ENCODE assay signal across 22 cellular contexts in the genomic region with DNA sequence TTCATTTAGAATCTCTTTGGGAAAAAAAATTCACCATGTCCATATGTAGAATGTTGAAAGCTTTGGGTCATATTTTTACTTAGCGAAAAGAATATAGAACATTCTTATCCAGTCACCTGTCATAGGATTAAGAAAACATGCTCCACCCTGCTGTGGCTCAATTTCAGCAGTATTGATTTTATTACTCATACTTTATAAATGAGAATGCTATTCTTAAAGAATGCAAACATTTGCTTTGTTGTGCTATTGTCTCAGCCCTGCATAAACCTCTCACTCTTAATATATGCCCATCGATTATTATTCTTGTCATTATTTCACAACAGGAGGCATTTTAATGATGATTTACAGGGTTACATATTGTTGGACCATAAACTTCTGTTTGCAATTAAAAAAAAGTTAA. TPM values are rescaled to one million over a fixed set of nuclear protein-coding genes. Genes with fewer than 3 reads are reported as not detected.
DNase-seq lines count a peak whose midpoint lies in the region; ATAC-seq and TF ChIP-seq lines count a peak whose summit lies in the region.
"Had no signal": no experiment of that assay in that cellular context is flagged by ENCODE, and none has a peak within 500 bp of the region (broad histone marks: within the 10 kb centered on the region; RNA-seq: fewer than 3 reads in every experiment).

No MANE protein-coding gene starts in this region.

- no peaks in the 10 kb centered on the region for H3K9me3 Mint-ChIP-seq in activated CD4-positive, alpha-beta T cell treated with anti-CD3 and anti-CD28 coated beads for 36 hours (ENCODE audit: low read depth)
- H3K9me3 Mint-ChIP-seq: CD4-positive, alpha-beta T cell; GM23338 had no signal

- DNase-seq in NCI-H748 (lab: John Stamatoyannopoulos, UW; ENCODE audit: unreplicated experiment) (peak; percentile 47), NCI-H748 treated with DMSO at 0.1 percent for 48 hours (lab: John Stamatoyannopoulos, UW) (no peak), RWPE2 (ENCODE audit: low spot score) (no peak), left colon (no peak), neuronal stem cell (ENCODE audit: low spot score) (no peak)
- no peak for DNase-seq in activated CD4-positive, alpha-beta T cell treated with anti-CD3 and anti-CD28 coated beads for 36 hours
- no peak for DNase-seq in activated naive CD4-positive, alpha-beta T cell treated with anti-CD3 and anti-CD28 coated beads, Interleukin-2, amount 50 U/mL, for 16 hours
- DNase-seq: 8988T; BE2C; CD4-positive, alpha-beta T cell; GF-D8; HCEC 1CT; KBM-7; MV-4-11; NCI-H1930; NCI-H226; NCI-H524; Right ventricle myocardium superior had no signal

- POLR2A ChIA-PET in activated CD4-positive, alpha-beta T cell treated with anti-CD3 and anti-CD28 coated beads for 36 hours (lab: Charles Lee) = no interaction called here

- H3K27me3 ChIP-seq in RWPE2 (ENCODE audit: insufficient read depth, poor library complexity, severe bottlenecking) (no peaks in the 10 kb centered on the region), neuronal stem cell (ENCODE audit: control insufficient read depth in 3 of 3, insufficient read depth in 3 of 3, low read depth in 1 of 3, low read length in 3 of 3) (peaks cover 0 to 12% (median 0%) of the 10 kb centered on the region in 3 experiments)
- H3K27me3 ChIP-seq: Peyer's patch had no signal

- no peak overlapping the region for H3K27ac Mint-ChIP-seq in activated CD4-positive, alpha-beta T cell treated with anti-CD3 and anti-CD28 coated beads for 36 hours
- H3K27ac Mint-ChIP-seq: CD4-positive, alpha-beta T cell; GM23338 had no signal

- no peak overlapping the region for H2BK15ac ChIP-seq in neuronal stem cell (ENCODE audit: low read length)

- ATAC-seq in RWPE2 (ENCODE audit: low read depth) = peak; percentile 64
- ATAC-seq in left colon = peak; percentile 43
- no peak for ATAC-seq in GM19467 (IDR thresholded peaks at IDR 0.05; ENCODE audit: unreplicated experiment)
- no peak for ATAC-seq in activated CD4-positive, alpha-beta T cell treated with anti-CD3 and anti-CD28 coated beads for 36 hours

- H3K4me3 ChIP-seq in RWPE2 (ENCODE audit: severe bottlenecking) = no peak overlapping the region
- no peak overlapping the region for H3K4me3 ChIP-seq in neuronal stem cell (ENCODE audit: low read length in 2 of 2)
- H3K4me3 ChIP-seq: GM23338, Peyer's patch had no signal

- no peak overlapping the region for H3K4me3 Mint-ChIP-seq in activated CD4-positive, alpha-beta T cell treated with anti-CD3 and anti-CD28 coated beads for 36 hours
- H3K4me3 Mint-ChIP-seq: CD4-positive, alpha-beta T cell; GM23338 had no signal

- H2BK5ac ChIP-seq in neuronal stem cell (ENCODE audit: low read length) = no peak overlapping the region

- no peak overlapping the region for H3K9ac ChIP-seq in neuronal stem cell (ENCODE audit: low read depth, low read length, poor library complexity)

- H4K91ac ChIP-seq in neuronal stem cell (ENCODE audit: low read depth, low read length, poor library complexity) = no peak overlapping the region

- H3K23ac ChIP-seq in neuronal stem cell (ENCODE audit: low read depth, low read length, poor library complexity) = no peak overlapping the region

- peaks cover 8% of the 10 kb centered on the region for H3K27me3 Mint-ChIP-seq in activated CD4-positive, alpha-beta T cell treated with anti-CD3 and anti-CD28 coated beads for 36 hours

- no peak overlapping the region for H4K8ac ChIP-seq in neuronal stem cell (ENCODE audit: low read depth, low read length)

- H3K9me3 ChIP-seq in RWPE2 (ENCODE audit: severe bottlenecking) (no peaks in the 10 kb centered on the region), neuronal stem cell (replicated peaks in 1 of 2; ENCODE audit: control insufficient read depth in 2 of 2, insufficient read depth in 1 of 2, low read depth in 1 of 2, low read length in 2 of 2) (peaks cover 0 to 4% of the 10 kb centered on the region in 2 donors)
- H3K9me3 ChIP-seq: BE2C, Caco-2, Peyer's patch had no signal

- no peaks in the 10 kb centered on the region for H3K36me3 Mint-ChIP-seq in activated CD4-positive, alpha-beta T cell treated with anti-CD3 and anti-CD28 coated beads for 36 hours (ENCODE audit: low read depth)

- intact Hi-C loops in left colon (cut with DNase I, micrococcal nuclease) = no loop called here
- intact Hi-C loops in activated CD4-positive, alpha-beta T cell treated with anti-CD3 and anti-CD28 coated beads for 36 hours (cut with DNase I, micrococcal nuclease) = no loop called here

- TF ChIP-seq CTCF in RWPE2 (IDR thresholded peaks at IDR 0.05; ENCODE audit: poor library complexity, severe bottlenecking) = no peak

- H2BK12ac ChIP-seq in neuronal stem cell (ENCODE audit: low read length) = no peak overlapping the region

- no peak overlapping the region for H2AFZ ChIP-seq in neuronal stem cell (ENCODE audit: low read length)
- H2AFZ ChIP-seq: GM23338 had no signal

- WGBS in neuronal stem cell (ENCODE audit: extremely low coverage in 2 of 2, insufficient read length in 2 of 2, insufficient replicate concordance in 1 of 2), 2 donors = no CpG with 5 or more reads among the region's 2 CpGs

- H3K4me1 Mint-ChIP-seq in activated CD4-positive, alpha-beta T cell treated with anti-CD3 and anti-CD28 coated beads for 36 hours = no peaks in the 10 kb centered on the region
- H3K4me1 Mint-ChIP-seq: GM23338 had no signal

- H3K18ac ChIP-seq in neuronal stem cell (ENCODE audit: low read length) = no peak overlapping the region

- peak overlapping the region; percentile 60 for H3K27ac ChIP-seq in RWPE2 (ENCODE audit: poor library complexity, severe bottlenecking)
- H3K27ac ChIP-seq in neuronal stem cell (replicated peaks; ENCODE audit: low read length) = no peak overlapping the region
- H3K27ac ChIP-seq: Peyer's patch had no signal

- no peaks in the 10 kb centered on the region for H3K79me1 ChIP-seq in neuronal stem cell (ENCODE audit: low read depth, low read length)

- H3K14ac ChIP-seq in neuronal stem cell (ENCODE audit: low read length) = no peak overlapping the region

- H3K36me3 ChIP-seq in RWPE2 (ENCODE audit: low read depth) (no peaks in the 10 kb centered on the region), neuronal stem cell (replicated peaks in 1 of 2; ENCODE audit: control insufficient read depth in 2 of 2, insufficient read depth in 2 of 2, low read length in 2 of 2) (no peaks in the 10 kb centered on the region)
- H3K36me3 ChIP-seq: BE2C, Peyer's patch had no signal

- no peak overlapping the region for H2BK120ac ChIP-seq in neuronal stem cell (ENCODE audit: low read depth, low read length)

- H2AK5ac ChIP-seq in neuronal stem cell (ENCODE audit: low read depth, low read length) = no peak overlapping the region

- H3K4me1 ChIP-seq in RWPE2 (ENCODE audit: insufficient read depth, poor library complexity, severe bottlenecking) (peaks cover 32% of the 10 kb centered on the region), neuronal stem cell (ENCODE audit: control insufficient read depth in 2 of 2, insufficient read depth in 1 of 2, low read depth in 1 of 2, low read length in 2 of 2) (no peaks in the 10 kb centered on the region)
- H3K4me1 ChIP-seq: BE2C, Caco-2 had no signal

- H3K4me2 ChIP-seq in neuronal stem cell (ENCODE audit: insufficient read depth, low read length, poor library complexity, severe bottlenecking) = no peak overlapping the region
- H3K4me2 ChIP-seq: GM23338 had no signal

- no peak overlapping the region for H3K4ac ChIP-seq in neuronal stem cell (ENCODE audit: low read length)

- CTCF ChIA-PET in activated CD4-positive, alpha-beta T cell treated with anti-CD3 and anti-CD28 coated beads for 36 hours (lab: Charles Lee) = no interaction called here

RNA-seq across cellular contexts. Expression of a gene that starts 49.8 kb away (rescaled TPM):
- 1 to 10 TPM; 3.4 to 9.4 TPM for total RNA-seq in left colon
- 0.08 TPM for polyA plus RNA-seq in neuronal stem cell (2013, experiment 1 of 2)
- polyA plus RNA-seq in neuronal stem cell (2013, experiment 2 of 2) = 0.06 TPM
- total RNA-seq in activated CD4-positive, alpha-beta T cell treated with anti-CD3 and anti-CD28 coated beads for 36 hours = not detected
- total RNA-seq: CD4-positive, alpha-beta T cell; GM23338; Right ventricle myocardium superior had no signal
- polyA plus RNA-seq: GM23338 had no signal

Comparison
In these comparisons a context has a peak if more than half of its experiments do, and no peak if none do; other contexts are left out.
1. ATAC-seq: peak in RWPE2 (single experiment) and left colon (single experiment); none in GM19467 (single experiment) and activated CD4-positive, alpha-beta T cell treated with anti-CD3 and anti-CD28 coated beads for 36 hours (single experiment).
2. RNA of a gene that starts 49.8 kb away (total RNA-seq): 3.4 to 9.4 TPM in left colon; not detected in activated CD4-positive, alpha-beta T cell treated with anti-CD3 and anti-CD28 coated beads for 36 hours; every median in the first group is over 4 times any median in the second.